ENCODE assay signal across 12 cellular contexts in the genomic region with DNA sequence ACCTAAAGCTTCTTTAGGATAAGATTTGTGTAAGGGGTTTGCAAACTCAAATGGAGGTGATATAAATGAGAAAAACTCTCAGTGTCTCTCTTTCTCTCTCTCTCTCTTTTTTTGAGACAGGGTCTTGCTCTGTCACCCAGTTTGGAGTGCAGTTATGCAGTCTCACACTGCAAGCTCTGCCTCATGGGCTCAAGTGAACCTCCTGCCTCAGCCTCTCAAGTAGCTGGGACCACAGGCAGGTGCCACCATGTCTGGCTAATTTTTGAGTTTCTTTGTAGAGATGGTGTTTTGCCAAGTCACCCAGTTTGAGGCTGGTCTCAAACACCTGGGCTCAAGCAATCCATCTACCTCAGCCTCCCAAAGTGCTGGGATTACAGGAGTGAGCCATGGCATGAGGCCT. TPM values are rescaled to one million over a fixed set of nuclear protein-coding genes. Genes with fewer than 3 reads are reported as not detected.
DNase-seq lines count a peak whose midpoint lies in the region; ATAC-seq and TF ChIP-seq lines count a peak whose summit lies in the region.
"Had no signal": no experiment of that assay in that cellular context is flagged by ENCODE, and none has a peak within 500 bp of the region (broad histone marks: within the 10 kb centered on the region; RNA-seq: fewer than 3 reads in every experiment).

No MANE protein-coding gene starts in this region.

- H3K27me3 Mint-ChIP-seq in activated naive CD4-positive, alpha-beta T cell treated with anti-CD3 and anti-CD28 coated beads for 36 hours (ENCODE audit: low read depth): no peaks in the 10 kb centered on the region

- intact Hi-C loops in activated naive CD4-positive, alpha-beta T cell treated with anti-CD3 and anti-CD28 coated beads for 36 hours (cut with micrococcal nuclease): no loop called here
- intact Hi-C loops in esophagus muscularis mucosa (cut with DNase I): no loop called here

- no peaks in the 10 kb centered on the region for H3K9me3 Mint-ChIP-seq in activated naive CD4-positive, alpha-beta T cell treated with anti-CD3 and anti-CD28 coated beads for 36 hours

- TF ChIP-seq POLR2A in esophagus muscularis mucosa (IDR thresholded peaks at IDR 0.05; ENCODE audit: low read depth): no peak
- TF ChIP-seq POLR2A in suprapubic skin (IDR thresholded peaks at IDR 0.05): no peak

- TF ChIP-seq EP300 in esophagus muscularis mucosa (IDR thresholded peaks at IDR 0.05): no peak
- no peak for TF ChIP-seq EP300 in suprapubic skin (IDR thresholded peaks at IDR 0.05)

- H3K9me3 ChIP-seq in RWPE2 (ENCODE audit: severe bottlenecking) (no peaks in the 10 kb centered on the region), esophagus muscularis mucosa (no peaks in the 10 kb centered on the region), suprapubic skin (no peaks in the 10 kb centered on the region)

- H3K36me3 Mint-ChIP-seq in activated naive CD4-positive, alpha-beta T cell treated with anti-CD3 and anti-CD28 coated beads for 36 hours (ENCODE audit: low read depth): peaks cover 62% of the 10 kb centered on the region

- TF ChIP-seq CTCF in RWPE2 (IDR thresholded peaks at IDR 0.05; ENCODE audit: poor library complexity, severe bottlenecking) (no peak), esophagus muscularis mucosa (IDR thresholded peaks at IDR 0.05) (no peak), suprapubic skin (IDR thresholded peaks at IDR 0.05) (no peak)

- H3K36me3 ChIP-seq in RWPE2 (ENCODE audit: low read depth): peaks cover 10% of the 10 kb centered on the region
- no peaks in the 10 kb centered on the region for H3K36me3 ChIP-seq in esophagus muscularis mucosa
- no peaks in the 10 kb centered on the region for H3K36me3 ChIP-seq in suprapubic skin

- H3K4me1 ChIP-seq in RWPE2 (ENCODE audit: insufficient read depth, poor library complexity, severe bottlenecking): peaks cover 50% of the 10 kb centered on the region
- H3K4me1 ChIP-seq in esophagus muscularis mucosa: peaks cover 7 to 64% (median 56%) of the 10 kb centered on the region in 4 donors
- H3K4me1 ChIP-seq in suprapubic skin: peaks cover 46% of the 10 kb centered on the region

- no peak for DNase-seq in activated naive CD4-positive, alpha-beta T cell treated with anti-CD3 and anti-CD28 coated beads for 36 hours
- DNase-seq in activated naive CD4-positive, alpha-beta T cell (lab: John Stamatoyannopoulos, UW): no peak
- DNase-seq in RWPE2 (ENCODE audit: low spot score): no peak
- DNase-seq in esophagus muscularis mucosa (ENCODE audit: extremely low spot score): no peak
- DNase-seq in suprapubic skin (ENCODE audit: low spot score in 2 of 2): no peak
- DNase-seq in SW480 (ENCODE audit: low spot score): no peak
- DNase-seq in HT-29 (ENCODE audit: low spot score): no peak
- DNase-seq: GOT3; stimulated activated CD4-positive, alpha-beta T cell treated with anti-CD3 and anti-CD28 coated beads, Interleukin-4, amount 100 ng/mL, for 1 hour had no signal

- ATAC-seq in RWPE2 (ENCODE audit: low read depth) (no peak), HG03342 (IDR thresholded peaks at IDR 0.05; ENCODE audit: unreplicated experiment) (no peak)
- ATAC-seq: HepG2 had no signal

- H3K27ac ChIP-seq in RWPE2 (ENCODE audit: poor library complexity, severe bottlenecking): peak overlapping the region; percentile 86
- peak overlapping the region; percentile 71 to 87 (median 80) for H3K27ac ChIP-seq in esophagus muscularis mucosa (replicated peaks in 1 of 4)
- H3K27ac ChIP-seq in suprapubic skin: peak overlapping the region; percentile 64
- H3K27ac ChIP-seq: PC-9 had no signal

- CTCF ChIA-PET in activated naive CD4-positive, alpha-beta T cell treated with anti-CD3 and anti-CD28 coated beads for 36 hours (lab: Charles Lee): interaction anchor here (0.6 to 5.3 kb wide), 9 partner anchors 10 to 346 kb away, joined by 3 to 124 read pairs (median 6); no protein-coding TSS in a partner anchor

- peaks cover 63% of the 10 kb centered on the region for H3K4me1 Mint-ChIP-seq in activated naive CD4-positive, alpha-beta T cell treated with anti-CD3 and anti-CD28 coated beads for 36 hours (ENCODE audit: low read depth)

- no peak overlapping the region for H3K4me3 ChIP-seq in RWPE2 (ENCODE audit: severe bottlenecking)
- H3K4me3 ChIP-seq in esophagus muscularis mucosa: no peak overlapping the region
- peak overlapping the region; percentile 60 for H3K4me3 ChIP-seq in suprapubic skin
- H3K4me3 ChIP-seq: PC-9 had no signal

- peak overlapping the region; percentile 96 for H3K4me3 Mint-ChIP-seq in activated naive CD4-positive, alpha-beta T cell treated with anti-CD3 and anti-CD28 coated beads for 36 hours

- peak overlapping the region; percentile 98 for H3K27ac Mint-ChIP-seq in activated naive CD4-positive, alpha-beta T cell treated with anti-CD3 and anti-CD28 coated beads for 36 hours

- H3K27me3 ChIP-seq in RWPE2 (ENCODE audit: insufficient read depth, poor library complexity, severe bottlenecking): no peaks in the 10 kb centered on the region
- H3K27me3 ChIP-seq in esophagus muscularis mucosa: no peaks in the 10 kb centered on the region
- no peaks in the 10 kb centered on the region for H3K27me3 ChIP-seq in suprapubic skin

RNA-seq across cellular contexts. Expression of gene BIRC3, which starts 2.9 kb away (rescaled TPM):
- total RNA-seq in activated naive CD4-positive, alpha-beta T cell treated with anti-CD3 and anti-CD28 coated beads for 36 hours: 100 to 1,000 TPM; 100 to 105 TPM
- total RNA-seq in esophagus muscularis mucosa: 10 to 100 TPM in 3 of 4 donors, 1 to 10 TPM in 1; 10.0 to 13.7 (median 11.0) TPM
- 10 to 100 TPM in 3 of 4 donors, 1 to 10 TPM in 1; 4.0 to 18.2 (median 10.7) TPM for total RNA-seq in suprapubic skin
- total RNA-seq in HT-29 (2014; rRNA removed; shearing (Covaris generic)): 0.94 and 1.4 TPM in 2 replicates

RNA-seq across cellular contexts. Expression of gene BIRC2, which starts 26.8 kb away (rescaled TPM):
- total RNA-seq in activated naive CD4-positive, alpha-beta T cell treated with anti-CD3 and anti-CD28 coated beads for 36 hours: 10 to 100 TPM; 26.6 to 26.9 TPM
- 10 to 100 TPM; 25.6 to 40.3 (median 33.5) TPM for total RNA-seq in esophagus muscularis mucosa
- 10 to 100 TPM; 56.9 to 76.5 (median 64.6) TPM for total RNA-seq in suprapubic skin
- 14.8 and 16.1 TPM in 2 replicates for total RNA-seq in HT-29 (2014; rRNA removed; shearing (Covaris generic))

Comparison
In these comparisons a context has a peak if more than half of its experiments do, and no peak if none do; other contexts are left out.
1. RNA of gene BIRC3, which starts 2.9 kb away (total RNA-seq): 100 to 105 TPM in activated naive CD4-positive, alpha-beta T cell treated with anti-CD3 and anti-CD28 coated beads for 36 hours; 4.0 to 18.2 TPM in suprapubic skin, 10.0 to 13.7 TPM in esophagus muscularis mucosa and 0.94 to 1.4 TPM in HT-29; every median in the first group is over 4 times any median in the second.
2. Peak in every context shown above with its lines, with median percentiles within 50 percentile points of each other: H3K27ac ChIP-seq.